In genomic region chr12:71772728-71773127, GRCh38 we compare ENCODE assay signal across 19 cellular contexts.
"Had no signal": no experiment of that assay in that cellular context is flagged by ENCODE, and none has a peak within 500 bp of the region (broad histone marks: within the 10 kb centered on the region; RNA-seq: fewer than 3 reads in every experiment).

No MANE protein-coding gene starts in this region.

- H3K4me1 Mint-ChIP-seq: neural crest cell had no signal

- H3K27me3 ChIP-seq: brain microvascular endothelial cell, pancreas, sigmoid colon, spleen, testis had no signal

- ATAC-seq: activated CD4-positive, alpha-beta T cell treated with anti-CD3 and anti-CD28 coated beads for 36 hours; activated CD8-positive, alpha-beta T cell treated with anti-CD3 and anti-CD28 coated beads for 36 hours; activated T-cell treated with anti-CD3 and anti-CD28 coated beads, Interleukin-2, amount 50 U/mL, for 4 hours; esophagus mucosa; left colon; pancreas; stimulated activated naive CD8-positive, alpha-beta T cell treated with anti-CD3 and anti-CD28 coated beads, Interleukin-15, amount 100 ng/mL, for 72 hours had no signal

- H3K27ac ChIP-seq: brain microvascular endothelial cell, coronary artery, pancreas, sigmoid colon, testis, WERI-Rb-1 had no signal

- H3K4me3 Mint-ChIP-seq: activated CD4-positive, alpha-beta T cell treated with anti-CD3 and anti-CD28 coated beads for 36 hours; activated CD8-positive, alpha-beta T cell treated with anti-CD3 and anti-CD28 coated beads for 36 hours; activated naive CD8-positive, alpha-beta T cell; activated T-cell treated with anti-CD3 and anti-CD28 coated beads, Interleukin-2, amount 50 U/mL, for 4 hours; central memory CD8-positive, alpha-beta T cell; mesothelial cell of epicardium; neural crest cell; stimulated activated naive CD8-positive, alpha-beta T cell treated with anti-CD3 and anti-CD28 coated beads, Interleukin-15, amount 100 ng/mL, for 72 hours had no signal

- H3K27ac Mint-ChIP-seq: activated CD4-positive, alpha-beta T cell treated with anti-CD3 and anti-CD28 coated beads for 36 hours; activated CD8-positive, alpha-beta T cell treated with anti-CD3 and anti-CD28 coated beads for 36 hours; mesothelial cell of epicardium had no signal

- DNase-seq: activated CD4-positive, alpha-beta T cell treated with anti-CD3 and anti-CD28 coated beads for 36 hours; activated CD8-positive, alpha-beta T cell treated with anti-CD3 and anti-CD28 coated beads for 36 hours; activated gamma-delta T cell treated with Interleukin-2 at 50 U/mL for 16 hours; activated T-cell treated with anti-CD3 and anti-CD28 coated beads, Interleukin-2, amount 50 U/mL, for 4 hours; brain microvascular endothelial cell; left colon; pancreas; sigmoid colon; spleen; stimulated activated naive CD8-positive, alpha-beta T cell treated with anti-CD3 and anti-CD28 coated beads, Interleukin-15, amount 100 ng/mL, for 72 hours; testis; WERI-Rb-1 had no signal

- H3K4me3 ChIP-seq: coronary artery, lung, pancreas, sigmoid colon, spleen, testis had no signal

- H3K9me3 ChIP-seq: pancreas, sigmoid colon, spleen, testis had no signal

- H3K9me3 Mint-ChIP-seq: activated CD8-positive, alpha-beta T cell treated with anti-CD3 and anti-CD28 coated beads for 36 hours; activated T-cell treated with anti-CD3 and anti-CD28 coated beads, Interleukin-2, amount 50 U/mL, for 4 hours; central memory CD8-positive, alpha-beta T cell; mesothelial cell of epicardium; neural crest cell; stimulated activated naive CD8-positive, alpha-beta T cell treated with anti-CD3 and anti-CD28 coated beads, Interleukin-15, amount 100 ng/mL, for 72 hours had no signal

- H3K4me1 ChIP-seq: testis had no signal

- H3K27me3 Mint-ChIP-seq: activated CD4-positive, alpha-beta T cell treated with anti-CD3 and anti-CD28 coated beads for 36 hours; activated CD8-positive, alpha-beta T cell treated with anti-CD3 and anti-CD28 coated beads for 36 hours; activated naive CD8-positive, alpha-beta T cell; central memory CD8-positive, alpha-beta T cell; stimulated activated naive CD8-positive, alpha-beta T cell treated with anti-CD3 and anti-CD28 coated beads, Interleukin-15, amount 100 ng/mL, for 72 hours had no signal
